Comparison of ENCODE assay signal across 11 cellular contexts in the genomic region with DNA sequence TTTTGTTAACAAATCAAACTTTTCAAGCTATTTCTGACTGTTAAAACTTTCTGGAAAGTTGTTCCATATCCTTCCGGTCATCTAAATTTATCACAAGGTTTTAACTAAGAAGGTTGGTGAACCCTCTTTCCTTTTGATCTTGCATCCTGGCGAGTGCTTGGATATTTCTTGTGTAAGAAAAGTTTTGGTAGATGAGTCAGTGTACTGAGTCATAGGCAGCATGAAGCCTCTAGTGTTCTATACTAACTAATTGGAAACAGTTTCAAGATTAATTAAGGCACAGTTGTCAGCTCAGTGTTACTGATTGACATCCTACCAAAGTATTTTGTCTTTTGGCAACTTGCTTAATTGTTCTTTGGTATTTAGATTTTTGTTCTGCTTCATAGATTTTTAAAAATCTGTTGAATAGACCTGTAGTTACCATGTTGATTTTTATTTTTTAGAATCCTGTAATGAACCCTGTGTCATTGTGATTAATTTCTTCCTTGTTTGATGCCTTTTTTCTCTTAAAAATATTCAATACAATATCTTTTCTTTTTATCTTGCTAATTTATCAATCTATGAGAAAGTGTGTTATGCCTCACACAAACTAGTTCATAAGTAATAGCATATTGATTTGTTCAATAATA. TPM values are rescaled to one million over a fixed set of nuclear protein-coding genes. Genes with fewer than 3 reads are reported as not detected.
A peak's percentile ranks its signal among the peaks of the same experiment; 100 is the strongest.
DNase-seq lines count a peak whose midpoint lies in the region; ATAC-seq and TF ChIP-seq lines count a peak whose summit lies in the region.
"Had no signal": no experiment of that assay in that cellular context is flagged by ENCODE, and none has a peak within 500 bp of the region (broad histone marks: within the 10 kb centered on the region; RNA-seq: fewer than 3 reads in every experiment).

No MANE protein-coding gene starts in this region.

- H3K4me3 ChIP-seq in foreskin fibroblast (ENCODE audit: low read depth in 1 of 2, low read length in 2 of 2), result no peak overlapping the region
- H3K4me3 ChIP-seq: upper lobe of right lung had no signal

- no peak overlapping the region for H3K4me3 Mint-ChIP-seq in activated naive CD8-positive, alpha-beta T cell treated with anti-CD3 and anti-CD28 coated beads, Interleukin-2, amount 50 U/mL, for 24 hours
- no peak overlapping the region for H3K4me3 Mint-ChIP-seq in activated naive CD8-positive, alpha-beta T cell treated with anti-CD3 and anti-CD28 coated beads for 36 hours
- no peak overlapping the region for H3K4me3 Mint-ChIP-seq in stimulated activated effector memory CD8-positive, alpha-beta T cell treated with anti-CD3 and anti-CD28 coated beads, Interleukin-12 subunit alpha, Interleukin-12 subunit beta, amount 100 ng/mL, for 72 hours
- H3K4me3 Mint-ChIP-seq: memory B cell had no signal

- no peaks in the 10 kb centered on the region for H3K27me3 Mint-ChIP-seq in activated naive CD8-positive, alpha-beta T cell treated with anti-CD3 and anti-CD28 coated beads, Interleukin-2, amount 50 U/mL, for 24 hours
- no peaks in the 10 kb centered on the region for H3K27me3 Mint-ChIP-seq in activated naive CD8-positive, alpha-beta T cell treated with anti-CD3 and anti-CD28 coated beads for 36 hours
- H3K27me3 Mint-ChIP-seq: memory B cell had no signal

- peak; percentile 83 for ATAC-seq in activated naive CD8-positive, alpha-beta T cell treated with anti-CD3 and anti-CD28 coated beads, Interleukin-2, amount 50 U/mL, for 24 hours
- ATAC-seq in SK-N-SH treated with all-trans-retinoic acid at 6 μM for 48 hours (peak; percentile 94), HG02623 (IDR thresholded peaks at IDR 0.05; ENCODE audit: unreplicated experiment) (no peak)
- peak; percentile 55 for ATAC-seq in stimulated activated effector memory CD8-positive, alpha-beta T cell treated with anti-CD3 and anti-CD28 coated beads, Interleukin-12 subunit alpha, Interleukin-12 subunit beta, amount 100 ng/mL, for 72 hours
- ATAC-seq: upper lobe of right lung had no signal

- H3K27ac Mint-ChIP-seq in activated naive CD8-positive, alpha-beta T cell treated with anti-CD3 and anti-CD28 coated beads, Interleukin-2, amount 50 U/mL, for 24 hours, result no peak overlapping the region
- H3K27ac Mint-ChIP-seq in activated naive CD8-positive, alpha-beta T cell treated with anti-CD3 and anti-CD28 coated beads for 36 hours, result no peak overlapping the region
- no peak overlapping the region for H3K27ac Mint-ChIP-seq in stimulated activated effector memory CD8-positive, alpha-beta T cell treated with anti-CD3 and anti-CD28 coated beads, Interleukin-12 subunit alpha, Interleukin-12 subunit beta, amount 100 ng/mL, for 72 hours
- H3K27ac Mint-ChIP-seq: memory B cell had no signal

- H3K36me3 Mint-ChIP-seq in activated naive CD8-positive, alpha-beta T cell treated with anti-CD3 and anti-CD28 coated beads, Interleukin-2, amount 50 U/mL, for 24 hours (ENCODE audit: low read depth), result peaks cover 2% of the 10 kb centered on the region
- peaks cover 19% of the 10 kb centered on the region for H3K36me3 Mint-ChIP-seq in activated naive CD8-positive, alpha-beta T cell treated with anti-CD3 and anti-CD28 coated beads for 36 hours
- H3K36me3 Mint-ChIP-seq in stimulated activated effector memory CD8-positive, alpha-beta T cell treated with anti-CD3 and anti-CD28 coated beads, Interleukin-12 subunit alpha, Interleukin-12 subunit beta, amount 100 ng/mL, for 72 hours, result no peaks in the 10 kb centered on the region

- no peak for TF ChIP-seq CTCF in foreskin fibroblast (IDR thresholded peaks at IDR 0.05; ENCODE audit: low read depth, low read length)

- H3K4me1 Mint-ChIP-seq in activated naive CD8-positive, alpha-beta T cell treated with anti-CD3 and anti-CD28 coated beads, Interleukin-2, amount 50 U/mL, for 24 hours, result peaks cover 7% of the 10 kb centered on the region
- H3K4me1 Mint-ChIP-seq in activated naive CD8-positive, alpha-beta T cell treated with anti-CD3 and anti-CD28 coated beads for 36 hours, result peaks cover 3% of the 10 kb centered on the region
- no peaks in the 10 kb centered on the region for H3K4me1 Mint-ChIP-seq in stimulated activated effector memory CD8-positive, alpha-beta T cell treated with anti-CD3 and anti-CD28 coated beads, Interleukin-12 subunit alpha, Interleukin-12 subunit beta, amount 100 ng/mL, for 72 hours

- peaks cover under 1% of the 10 kb centered on the region for H3K9me3 Mint-ChIP-seq in activated naive CD8-positive, alpha-beta T cell treated with anti-CD3 and anti-CD28 coated beads, Interleukin-2, amount 50 U/mL, for 24 hours
- H3K9me3 Mint-ChIP-seq in activated naive CD8-positive, alpha-beta T cell treated with anti-CD3 and anti-CD28 coated beads for 36 hours, result no peaks in the 10 kb centered on the region
- no peaks in the 10 kb centered on the region for H3K9me3 Mint-ChIP-seq in stimulated activated effector memory CD8-positive, alpha-beta T cell treated with anti-CD3 and anti-CD28 coated beads, Interleukin-12 subunit alpha, Interleukin-12 subunit beta, amount 100 ng/mL, for 72 hours
- H3K9me3 Mint-ChIP-seq: memory B cell had no signal

- no peak for DNase-seq in activated naive CD8-positive, alpha-beta T cell treated with anti-CD3 and anti-CD28 coated beads, Interleukin-2, amount 50 U/mL, for 24 hours
- no peak for DNase-seq in activated naive CD8-positive, alpha-beta T cell treated with anti-CD3 and anti-CD28 coated beads for 36 hours
- DNase-seq in foreskin fibroblast (peak; percentile 84 to 90), NCI-H2227 (lab: John Stamatoyannopoulos, UW; ENCODE audit: unreplicated experiment) (no peak), NCI-H774 (lab: John Stamatoyannopoulos, UW) (no peak)
- DNase-seq in stimulated activated effector memory CD8-positive, alpha-beta T cell treated with anti-CD3 and anti-CD28 coated beads, Interleukin-12 subunit alpha, Interleukin-12 subunit beta, amount 100 ng/mL, for 72 hours (ENCODE audit: low spot score in 2 of 2), result no peak
- DNase-seq: BE2C, upper lobe of right lung had no signal

TF ChIP-seq in SK-N-SH treated with all-trans-retinoic acid at 6 μM for 48 hours, 23 proteins besides CTCF, POLR2A, EP300 and RAD21:
- TF ChIP-seq, protein P1, sequence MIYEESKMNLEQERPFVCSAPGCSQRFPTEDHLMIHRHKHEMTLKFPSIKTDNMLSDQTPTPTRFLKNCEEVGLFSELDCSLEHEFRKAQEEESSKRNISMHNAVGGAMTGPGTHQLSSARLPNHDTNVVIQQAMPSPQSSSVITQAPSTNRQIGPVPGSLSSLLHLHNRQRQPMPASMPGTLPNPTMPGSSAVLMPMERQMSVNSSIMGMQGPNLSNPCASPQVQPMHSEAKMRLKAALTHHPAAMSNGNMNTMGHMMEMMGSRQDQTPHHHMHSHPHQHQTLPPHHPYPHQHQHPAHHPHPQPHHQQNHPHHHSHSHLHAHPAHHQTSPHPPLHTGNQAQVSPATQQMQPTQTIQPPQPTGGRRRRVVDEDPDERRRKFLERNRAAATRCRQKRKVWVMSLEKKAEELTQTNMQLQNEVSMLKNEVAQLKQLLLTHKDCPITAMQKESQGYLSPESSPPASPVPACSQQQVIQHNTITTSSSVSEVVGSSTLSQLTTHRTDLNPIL (CRISPR knock-in tag; IDR thresholded peaks at IDR 0.05; ENCODE audit: low read depth), result no peak
- TF ChIP-seq ISL1 (CRISPR knock-in tag; IDR thresholded peaks at IDR 0.05), result peak; percentile 34; the same call in 1 of the 2 replicates
- TF ChIP-seq ZNF70 (CRISPR knock-in tag; IDR thresholded peaks at IDR 0.05), result no peak
- 0 out of 2 replicates have a peak, but pooled peaks have one; percentile 11 for TF ChIP-seq TOX (CRISPR knock-in tag; IDR thresholded peaks at IDR 0.05; ENCODE audit: borderline replicate concordance)
- TF ChIP-seq, protein P2, sequence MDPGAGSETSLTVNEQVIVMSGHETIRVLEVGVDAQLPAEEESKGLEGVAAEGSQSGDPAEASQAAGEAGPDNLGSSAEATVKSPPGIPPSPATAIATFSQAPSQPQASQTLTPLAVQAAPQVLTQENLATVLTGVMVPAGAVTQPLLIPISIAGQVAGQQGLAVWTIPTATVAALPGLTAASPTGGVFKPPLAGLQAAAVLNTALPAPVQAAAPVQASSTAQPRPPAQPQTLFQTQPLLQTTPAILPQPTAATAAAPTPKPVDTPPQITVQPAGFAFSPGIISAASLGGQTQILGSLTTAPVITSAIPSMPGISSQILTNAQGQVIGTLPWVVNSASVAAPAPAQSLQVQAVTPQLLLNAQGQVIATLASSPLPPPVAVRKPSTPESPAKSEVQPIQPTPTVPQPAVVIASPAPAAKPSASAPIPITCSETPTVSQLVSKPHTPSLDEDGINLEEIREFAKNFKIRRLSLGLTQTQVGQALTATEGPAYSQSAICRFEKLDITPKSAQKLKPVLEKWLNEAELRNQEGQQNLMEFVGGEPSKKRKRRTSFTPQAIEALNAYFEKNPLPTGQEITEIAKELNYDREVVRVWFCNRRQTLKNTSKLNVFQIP (CRISPR knock-in tag; IDR thresholded peaks at IDR 0.05; ENCODE audit: borderline replicate concordance, low read depth), result no peak
TF ChIP-seq in SK-N-SH treated with all-trans-retinoic acid at 6 μM for 48 hours: peak in this region for 2.

RNA-seq across cellular contexts. Expression of a gene that starts 38.0 kb away (rescaled TPM):
- 10 to 100 TPM; 17.2 TPM for total RNA-seq in activated naive CD8-positive, alpha-beta T cell treated with anti-CD3 and anti-CD28 coated beads for 36 hours

RNA-seq across cellular contexts. Expression of a gene that starts 38.3 kb away (rescaled TPM):
- total RNA-seq in activated naive CD8-positive, alpha-beta T cell treated with anti-CD3 and anti-CD28 coated beads for 36 hours, result 10 to 100 TPM; 19.8 to 21.8 TPM

Comparison
In these comparisons a context has a peak if more than half of its experiments do, and no peak if none do; other contexts are left out.
1. DNase-seq: peak in foreskin fibroblast (2 of 2); none in activated naive CD8-positive, alpha-beta T cell treated with anti-CD3 and anti-CD28 coated beads, Interleukin-2, amount 50 U/mL, for 24 hours (single experiment), activated naive CD8-positive, alpha-beta T cell treated with anti-CD3 and anti-CD28 coated beads for 36 hours (single experiment), stimulated activated effector memory CD8-positive, alpha-beta T cell treated with anti-CD3 and anti-CD28 coated beads, Interleukin-12 subunit alpha, Interleukin-12 subunit beta, amount 100 ng/mL, for 72 hours (0 of 2), NCI-H2227 (single experiment) and NCI-H774 (single experiment).